ENCODE assay signal across 24 cellular contexts in the genomic region with DNA sequence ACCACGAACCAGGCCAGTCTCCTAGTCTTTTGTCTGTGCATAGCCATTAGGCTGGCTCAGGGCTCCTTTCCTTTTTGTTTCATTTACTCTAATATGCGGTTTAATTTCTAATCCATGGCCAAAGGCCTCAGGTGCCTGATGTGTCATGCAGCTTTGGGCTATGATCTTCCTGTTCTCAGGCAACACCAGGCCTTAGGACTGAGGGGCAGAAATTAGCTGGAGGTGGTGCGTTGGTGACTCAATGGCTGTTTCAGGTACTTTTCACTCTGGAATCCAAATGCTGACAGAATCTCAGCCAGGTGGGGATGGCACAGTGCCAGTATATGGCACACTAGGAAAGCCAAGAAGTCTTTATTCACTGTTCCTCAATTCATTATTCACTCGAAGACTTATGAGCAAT.
"Had no signal": no experiment of that assay in that cellular context is flagged by ENCODE, and none has a peak within 500 bp of the region (broad histone marks: within the 10 kb centered on the region; RNA-seq: fewer than 3 reads in every experiment).

No MANE protein-coding gene starts in this region.

- ATAC-seq: activated T-helper 17 cell treated with anti-CD3 and anti-CD28 coated beads, Interleukin-2, amount 50 U/mL, for 72 hours; PC-3 had no signal

- FAIRE-seq: astrocyte, RCC 7860 had no signal

- H3K27me3 ChIP-seq: SJCRH30 had no signal

- H3K36me3 ChIP-seq: SJCRH30 had no signal

- H3K9me3 ChIP-seq: SJCRH30, SK-N-SH had no signal

- H3K4me1 ChIP-seq: SJCRH30 had no signal

- DNase-seq: activated CD4-positive, alpha-beta memory T cell treated with anti-CD3 and anti-CD28 coated beads for 36 hours; activated CD4-positive, alpha-beta T cell treated with anti-CD3 and anti-CD28 coated beads, Interleukin-2, amount 10 ng/mL, durations not matched to agents 7 days and 5 days; activated CD4-positive, CD25-positive, alpha-beta regulatory T cell; activated gamma-delta T cell; activated naive CD4-positive, alpha-beta T cell treated with anti-CD3 and anti-CD28 coated beads for 36 hours; activated T-cell treated with anti-CD3 and anti-CD28 coated beads for 4 hours; activated T-cell treated with anti-CD3 and anti-CD28 coated beads, Interleukin-2, amount 50 U/mL, for 48 hours; Kasumi-1; KBM-7; NCI-H1048; NCI-H146; NCI-H187 treated with DMSO at 0.1 percent for 48 hours; NCI-H345; NCI-H510A; NCI-H526 treated with DMSO at 0.1 percent for 48 hours; PC-3; Right ventricle myocardium superior; SJCRH30; T-helper 1 cell had no signal

- H3K27ac ChIP-seq: SJCRH30, VCaP had no signal

- H3K4me3 ChIP-seq: SJCRH30 had no signal
